ENCODE assay signal across 4 cellular contexts in the genomic region with DNA sequence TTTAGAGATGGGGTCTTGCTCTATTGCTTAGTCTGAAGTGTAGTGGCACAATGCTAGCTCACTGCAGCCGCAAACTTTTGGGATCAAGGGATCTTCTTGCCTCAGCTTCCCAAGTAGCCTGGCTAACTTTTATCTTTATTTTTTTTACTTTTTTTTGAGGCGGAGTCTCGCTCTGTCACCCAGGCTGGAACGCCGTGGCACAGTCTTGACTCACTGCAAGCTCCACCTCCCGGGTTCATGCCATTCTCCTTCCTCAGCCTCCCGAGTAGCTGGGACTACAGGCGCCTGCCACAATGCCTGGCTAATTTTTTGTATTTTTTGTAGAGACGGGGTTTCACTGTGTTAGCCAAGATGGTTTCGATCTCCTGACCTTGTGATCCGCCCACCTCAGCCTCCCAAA. TPM values are rescaled to one million over a fixed set of nuclear protein-coding genes. Genes with fewer than 3 reads are reported as not detected.
"Had no signal": no experiment of that assay in that cellular context is flagged by ENCODE, and none has a peak within 500 bp of the region (broad histone marks: within the 10 kb centered on the region; RNA-seq: fewer than 3 reads in every experiment).

No MANE protein-coding gene starts in this region.

RNA-seq across cellular contexts. Expression of gene CLEC18C, which starts 47.4 kb away (rescaled TPM):
- total RNA-seq: H4, HT1080 had no signal
- polyA plus RNA-seq: GM23248, IgD-negative memory B cell had no signal
